Comparison of ENCODE assay signal across 22 cellular contexts in genomic region chr2:11111811-11112425, GRCh38. TPM values are rescaled to one million over a fixed set of nuclear protein-coding genes. Genes with fewer than 3 reads are reported as not detected.
DNase-seq lines count a peak whose midpoint lies in the region; ATAC-seq, FAIRE-seq and TF ChIP-seq lines count a peak whose summit lies in the region.
"Had no signal": no experiment of that assay in that cellular context is flagged by ENCODE, and none has a peak within 500 bp of the region (broad histone marks: within the 10 kb centered on the region; RNA-seq: fewer than 3 reads in every experiment).

No MANE protein-coding gene starts in this region.

- CTCF ChIA-PET in HepG2 (lab: Yijun Ruan, JAX; ENCODE audit: low intra/inter-chr PET ratio, low total read pairs) = no interaction called here

- H3K36me3 Mint-ChIP-seq in GM23338 (ENCODE audit: low read depth) = peaks cover 5% of the 10 kb centered on the region; the same call in 2 of the 3 replicates
- H3K36me3 Mint-ChIP-seq: natural killer cell had no signal

- FAIRE-seq in HepG2 (lab: Jason Lieb, UNC) = no peak

- ATAC-seq in GM23338 (peak; percentile 63), HepG2 (peak; percentile 56), heart right ventricle (no peak)
- ATAC-seq: activated naive CD8-positive, alpha-beta T cell treated with anti-CD3 and anti-CD28 coated beads, Interleukin-2, amount 50 U/mL, for 24 hours; natural killer cell; Right ventricle myocardium inferior; sciatic nerve; stimulated activated naive B cell treated with anti-CD40 and anti-IgM and Interleukin-4, amounts not matched to agents 10 μg/mL and 1 μg/mL and 100 μg/mL, for 72 hours had no signal

- in situ Hi-C loops in HepG2 (cut with HindIII; ENCODE audit: extremely low pct_ligation_motif_present, low pct_unique_long_range_greater_than_20kb) = no loop called here

- TF ChIP-seq RAD21 in HepG2 (CRISPR knock-in tag; IDR thresholded peaks at IDR 0.05) = no peak

- no peaks in the 10 kb centered on the region for H3K9me2 ChIP-seq in GM23338 (ENCODE audit: insufficient read depth)

- no peaks in the 10 kb centered on the region for H3K27me3 ChIP-seq in GM23338 (ENCODE audit: insufficient read depth)
- H3K27me3 ChIP-seq in HepG2 (ENCODE audit: control insufficient read depth in 1 of 2, insufficient read depth in 2 of 2, low read length in 2 of 2) = peaks cover 2 to 31% of the 10 kb centered on the region in 2 experiments; a peak in 4 of 5 replicates
- H3K27me3 ChIP-seq in heart right ventricle = no peaks in the 10 kb centered on the region
- H3K27me3 ChIP-seq: BLaER1, tibial nerve had no signal

- H2AFZ ChIP-seq in GM23338 (0 out of 2 replicates have a peak overlapping the region, but pooled peaks have one; percentile 32), HepG2 (ENCODE audit: low read length) (no peak overlapping the region)

- H3K9me3 Mint-ChIP-seq in GM23338 = peaks cover 15% of the 10 kb centered on the region

- H3K4me2 ChIP-seq in GM23338 (no peak overlapping the region), HepG2 (ENCODE audit: low read depth, low read length) (no peak overlapping the region)
- H3K4me2 ChIP-seq: BLaER1 had no signal

- no peaks in the 10 kb centered on the region for H3K79me2 ChIP-seq in GM23338 (replicated peaks; ENCODE audit: insufficient read depth)
- no peaks in the 10 kb centered on the region for H3K79me2 ChIP-seq in HepG2 (ENCODE audit: insufficient read depth, low read length)

- TF ChIP-seq EP300 in HepG2 (IDR thresholded peaks at IDR 0.05; ENCODE audit: low read depth in 2 of 2, low read length in 2 of 2) = no peak
- no peak for TF ChIP-seq EP300 in HepG2 (CRISPR knock-in tag; IDR thresholded peaks at IDR 0.05; ENCODE audit: borderline replicate concordance)

- H3K4me1 ChIP-seq in GM23338 (ENCODE audit: insufficient read depth) (no peaks in the 10 kb centered on the region), HepG2 (ENCODE audit: insufficient read depth, low read length) (no peaks in the 10 kb centered on the region), heart right ventricle (no peaks in the 10 kb centered on the region)
- H3K4me1 ChIP-seq: BLaER1, tibial nerve had no signal

- H4K20me1 ChIP-seq in GM23338 (replicated peaks; ENCODE audit: insufficient read depth) (no peaks in the 10 kb centered on the region), HepG2 (ENCODE audit: insufficient read depth, low read length) (no peaks in the 10 kb centered on the region)
- H4K20me1 ChIP-seq: BLaER1 had no signal

- H3K9me3 ChIP-seq in HepG2 (ENCODE audit: low read length) (no peaks in the 10 kb centered on the region), heart right ventricle (peaks cover 0 to 10% (median 0%) of the 10 kb centered on the region in 11 donors)
- H3K9me3 ChIP-seq: tibial nerve had no signal

- H3F3A ChIP-seq in GM23338 (replicated peaks; ENCODE audit: low read depth) = no peaks in the 10 kb centered on the region

- intact Hi-C loops in HepG2 (cut with micrococcal nuclease; ENCODE audit: unreplicated experiment) (no loop called here), heart right ventricle (cut with DNase I) (no loop called here)

- H3K9ac ChIP-seq in HepG2 (ENCODE audit: insufficient read depth, low read depth, low read length) = no peak overlapping the region
- H3K9ac ChIP-seq: BLaER1 had no signal

- TF ChIP-seq CTCF in GM23338 (conservative IDR thresholded peaks at IDR 0.05; ENCODE audit: low read depth in 2 of 2) = peak in 1 of 2 experiments; percentile 50; a peak in 2 of 4 replicates
- peak; percentile 33; the same call in 1 of the 2 replicates for TF ChIP-seq CTCF in HepG2 (CRISPR knock-in tag; IDR thresholded peaks at IDR 0.05)
- TF ChIP-seq CTCF in heart right ventricle (IDR thresholded peaks at IDR 0.05) = no peak

- H3K27me3 Mint-ChIP-seq in GM23338 (ENCODE audit: insufficient read depth, low read depth, poor library complexity) = peaks cover 8% of the 10 kb centered on the region

- no peak for TF ChIP-seq POLR2A in HepG2 (IDR thresholded peaks at IDR 0.05; ENCODE audit: insufficient read depth in 1 of 2, low read depth in 2 of 2, low read length in 2 of 2)

- no peak overlapping the region for H3K27ac Mint-ChIP-seq in GM23338
- H3K27ac Mint-ChIP-seq: activated naive CD8-positive, alpha-beta T cell treated with anti-CD3 and anti-CD28 coated beads, Interleukin-2, amount 50 U/mL, for 24 hours; activated T-cell treated with anti-CD3 and anti-CD28 coated beads, Interleukin-2, amount 50 U/mL, for 72 hours; dendritic cell treated with granulocyte-macrophage colony-stimulating factor and Interleukin-4, amounts not matched to agents 40 ng/mL and 50 ng/mL, for 4 days; HFFc6; natural killer cell; stimulated activated naive B cell treated with anti-CD40 and anti-IgM and Interleukin-4, amounts not matched to agents 10 μg/mL and 1 μg/mL and 100 μg/mL, for 72 hours had no signal

- WGBS in HepG2 (ENCODE audit: low lambda C conversion rate) = 56% methylated on average over 13 of the region's 13 CpGs
- WGBS in heart right ventricle, 2 donors = 81 to 82% methylated on average over 12 to 13 of the region's 13 CpGs

- no peak overlapping the region for H3K4me3 Mint-ChIP-seq in GM23338
- H3K4me3 Mint-ChIP-seq: activated naive CD8-positive, alpha-beta T cell treated with anti-CD3 and anti-CD28 coated beads, Interleukin-2, amount 50 U/mL, for 24 hours; activated T-cell treated with anti-CD3 and anti-CD28 coated beads, Interleukin-2, amount 50 U/mL, for 72 hours; dendritic cell treated with granulocyte-macrophage colony-stimulating factor and Interleukin-4, amounts not matched to agents 40 ng/mL and 50 ng/mL, for 4 days; HFFc6; natural killer cell; stimulated activated naive B cell treated with anti-CD40 and anti-IgM and Interleukin-4, amounts not matched to agents 10 μg/mL and 1 μg/mL and 100 μg/mL, for 72 hours had no signal

- BruUV-seq in HepG2 (replicated peaks; lab: Mats Ljungman, UMichigan) = no TSS peak

- H3K36me3 ChIP-seq in GM23338 (ENCODE audit: insufficient read depth) (no peaks in the 10 kb centered on the region), HepG2 (replicated peaks in 1 of 2; ENCODE audit: control insufficient read depth in 1 of 2, insufficient read depth in 2 of 2, low read length in 2 of 2) (no peaks in the 10 kb centered on the region), heart right ventricle (no peaks in the 10 kb centered on the region)
- H3K36me3 ChIP-seq: BLaER1, tibial nerve had no signal

- H3K4me1 Mint-ChIP-seq in GM23338 = no peaks in the 10 kb centered on the region; the same call in 2 of the 3 replicates
- H3K4me1 Mint-ChIP-seq: activated naive CD8-positive, alpha-beta T cell treated with anti-CD3 and anti-CD28 coated beads, Interleukin-2, amount 50 U/mL, for 24 hours; natural killer cell had no signal

- POLR2A ChIA-PET in HepG2 (lab: Yijun Ruan, JAX) = no interaction called here

- no peak overlapping the region for H3K27ac ChIP-seq in GM23338 (ENCODE audit: low read depth)
- no peak overlapping the region for H3K27ac ChIP-seq in HepG2 (ENCODE audit: extremely low read length, insufficient read depth, low read length)
- no peak overlapping the region for H3K27ac ChIP-seq in heart right ventricle
- H3K27ac ChIP-seq: BLaER1, tibial nerve had no signal

- DNase-seq in COLO829 (ENCODE audit: low spot score) (peak; percentile 48), GM23338 (ENCODE audit: low spot score) (peak; percentile 39), SK-N-DZ (ENCODE audit: low spot score) (peak; percentile 29), HepG2 (ENCODE audit: low spot score) (no peak), Ammon's horn (ENCODE audit: low spot score) (no peak), heart right ventricle (no peak), SW480 (ENCODE audit: low spot score) (no peak)
- DNase-seq: activated CD4-positive, alpha-beta T cell treated with anti-CD3 and anti-CD28 coated beads, Interleukin-2, amount 50 U/mL, for 4 hours; activated naive CD8-positive, alpha-beta T cell treated with anti-CD3 and anti-CD28 coated beads, Interleukin-2, amount 50 U/mL, for 24 hours; activated T-cell treated with anti-CD3 and anti-CD28 coated beads, Interleukin-2, amount 50 U/mL, for 72 hours; HFFc6; KG1; kidney glomerular epithelial cell; natural killer cell; NCI-H187 treated with DMSO at 0.1 percent for 48 hours; NCI-H524 treated with DMSO at 0.1 percent for 48 hours; stimulated activated naive B cell treated with anti-CD40 and anti-IgM and Interleukin-4, amounts not matched to agents 10 μg/mL and 1 μg/mL and 100 μg/mL, for 72 hours had no signal

- no peak overlapping the region for H3K4me3 ChIP-seq in GM23338
- H3K4me3 ChIP-seq in HepG2 (replicated peaks in 1 of 3; ENCODE audit: insufficient read depth in 1 of 3, low read depth in 2 of 3, low read length in 3 of 3) = no peak overlapping the region
- H3K4me3 ChIP-seq in heart right ventricle = no peak overlapping the region
- H3K4me3 ChIP-seq: BLaER1, tibial nerve had no signal

RNA-seq across cellular contexts. Expression of gene SLC66A3, which starts 43.3 kb away (rescaled TPM):
- total RNA-seq in GM23338 (2014; rRNA removed; shearing (Covaris generic)) = 16.5 and 18.4 TPM in 2 replicates
- polyA plus RNA-seq in GM23338 (2016; fragmentation: Nextera tagmentation; extraction: Ambion mirVana) = 13.7 TPM in 2 replicates
- 8.2 and 10.1 TPM in 2 replicates for polyA plus RNA-seq in SK-N-DZ (2014; cell fraction: cytosol; rRNA removed)
- 8.7 and 8.8 TPM in 2 replicates for polyA plus RNA-seq in SK-N-DZ (2014; cell fraction: nucleus; rRNA removed)
- 1.5 and 2.2 TPM in 2 replicates for total RNA-seq in HepG2 (2016; rRNA removed; fragmentation: Illumina TruSeq; extraction: Trizol)
- total RNA-seq in HepG2 (2016; cell fraction: cytosol; rRNA removed; fragmentation: Illumina TruSeq; extraction: Trizol; ENCODE audit: low read depth) = 0.71 and 1.4 TPM in 2 replicates
- 1.8 TPM in 2 replicates for total RNA-seq in HepG2 (2016; cell fraction: insoluble cytoplasmic fraction; rRNA removed; fragmentation: Illumina TruSeq; extraction: Trizol)
- 2.2 and 2.8 TPM in 2 replicates for total RNA-seq in HepG2 (2016; cell fraction: membrane; rRNA removed; fragmentation: Illumina TruSeq; extraction: Trizol)
- 1.3 and 2.1 TPM in 2 replicates for total RNA-seq in HepG2 (2016; cell fraction: nucleus; rRNA removed; fragmentation: Illumina TruSeq; extraction: Trizol)
- polyA plus RNA-seq in HepG2 (2011; rRNA removed) = 3.7 and 5.0 TPM in 2 replicates
- polyA plus RNA-seq in HepG2 (2011; cell fraction: cytosol; rRNA removed) = 3.7 and 4.6 TPM in 2 replicates
- polyA plus RNA-seq in HepG2 (2011; cell fraction: nucleus; rRNA removed) = 1.2 and 1.6 TPM in 2 replicates
- polyA plus RNA-seq in HepG2 (2012) = 2.1 and 2.2 TPM in 2 replicates
- 1.4 and 2.5 TPM in 2 replicates for polyA plus RNA-seq in HepG2 (2016; cell fraction: cytosol; fragmentation: Illumina TruSeq; extraction: Trizol; ENCODE audit: low read depth)
- polyA plus RNA-seq in HepG2 (2016; cell fraction: insoluble cytoplasmic fraction; fragmentation: Illumina TruSeq; extraction: Trizol; ENCODE audit: low read depth) = 1.7 TPM in 2 replicates
- polyA plus RNA-seq in HepG2 (2016; cell fraction: membrane; fragmentation: Illumina TruSeq; extraction: Trizol; ENCODE audit: low read depth) = 2.2 and 2.4 TPM in 2 replicates
- 1.5 and 3.4 TPM in 2 replicates for polyA plus RNA-seq in HepG2 (2016; cell fraction: nucleus; fragmentation: Illumina TruSeq; extraction: Trizol; ENCODE audit: insufficient read depth, low read depth)
- 11.8 and 11.9 TPM in 2 replicates for polyA minus RNA-seq in HepG2 (2011; rRNA and poly(A)+ RNA removed; ENCODE audit: low replicate concordance)
- polyA minus RNA-seq in HepG2 (2011; cell fraction: cytosol; rRNA and poly(A)+ RNA removed) = 1.6 and 1.7 TPM in 2 replicates
- polyA minus RNA-seq in HepG2 (2011; cell fraction: nucleus; rRNA and poly(A)+ RNA removed) = 0.90 and 2.4 TPM in 2 replicates
- total RNA-seq in heart right ventricle = 10 to 100 TPM in 1 of 10 donors, 1 to 10 TPM in 9; 4.5 to 15.4 (median 6.5) TPM
- 1 to 10 TPM; 7.8 to 8.9 TPM for polyA plus RNA-seq in heart right ventricle

Comparison
In these comparisons a context has a peak if more than half of its experiments do, and no peak if none do; other contexts are left out.
1. DNase-seq: peak in COLO829 (single experiment), GM23338 (single experiment) and SK-N-DZ (single experiment); none in HepG2 (single experiment), Ammon's horn (single experiment), heart right ventricle (0 of 2) and SW480 (single experiment).
2. ATAC-seq: peak in GM23338 (single experiment) and HepG2 (single experiment); none in heart right ventricle (0 of 8).